Comparison of ENCODE assay signal across 13 cellular contexts in the genomic region with DNA sequence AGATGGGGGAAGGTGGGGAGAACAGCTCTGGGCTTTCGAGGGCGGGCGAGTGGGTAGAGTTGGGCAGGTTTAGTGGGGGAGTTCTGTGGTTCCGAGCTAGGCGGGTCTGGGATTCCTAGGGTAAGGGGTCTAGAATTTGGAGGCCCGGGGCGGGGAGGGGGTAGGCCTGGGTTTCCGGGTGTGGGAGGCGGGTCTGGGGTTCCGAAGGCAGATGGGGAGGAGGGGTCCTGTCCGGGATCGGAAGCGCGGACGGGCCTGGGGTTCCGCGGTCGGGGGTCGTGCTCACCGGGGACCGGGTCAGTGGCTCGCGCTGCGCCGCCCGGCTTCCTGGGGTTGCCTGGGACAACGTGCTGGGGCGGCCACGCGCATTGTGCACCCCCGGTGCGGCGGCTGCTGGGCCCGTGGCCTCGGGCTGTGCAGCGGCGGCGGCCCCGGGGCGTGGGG. TPM values are rescaled to one million over a fixed set of nuclear protein-coding genes. Genes with fewer than 3 reads are reported as not detected.
DNase-seq lines count a peak whose midpoint lies in the region; ATAC-seq and TF ChIP-seq lines count a peak whose summit lies in the region.
"Had no signal": no experiment of that assay in that cellular context is flagged by ENCODE, and none has a peak within 500 bp of the region (broad histone marks: within the 10 kb centered on the region; RNA-seq: fewer than 3 reads in every experiment).

A gene (minus strand): TSS at position 431 of the 444 bp plus-strand sequence.

- H3K36me3 ChIP-seq in HEK293 (ENCODE audit: control insufficient read depth in 2 of 2, insufficient read depth in 1 of 2, low read length in 2 of 2) (no peaks in the 10 kb centered on the region), adipocyte (ENCODE audit: control insufficient read depth, insufficient read depth, low read length, severe bottlenecking) (no peaks in the 10 kb centered on the region), lower lobe of right lung (no peaks in the 10 kb centered on the region), skeletal muscle satellite cell (ENCODE audit: insufficient read depth, low read length) (no peaks in the 10 kb centered on the region)

- ATAC-seq in lower lobe of right lung = no peak
- ATAC-seq in HG03460 (IDR thresholded peaks at IDR 0.05; ENCODE audit: unreplicated experiment) = no peak

- H3K4me2 ChIP-seq in skeletal muscle satellite cell (ENCODE audit: low read length) = peak within 1 kb of the TSS; percentile 47

- H3K4me3 ChIP-seq in HEK293 (ENCODE audit: low read depth, low read length) (no peak within 1 kb of the TSS), adipocyte (ENCODE audit: low read length) (peak within 1 kb of the TSS; percentile 47), lower lobe of right lung (peak within 1 kb of the TSS; percentile 17), skeletal muscle satellite cell (ENCODE audit: low read length) (no peak within 1 kb of the TSS)

- TF ChIP-seq CTCF in HEK293 (tag by site-specific recombination; IDR thresholded peaks at IDR 0.05) = no peak
- no peak for TF ChIP-seq CTCF in lower lobe of right lung (IDR thresholded peaks at IDR 0.05)

- DNase-seq in adipocyte (ENCODE audit: low read depth) (no peak), lower lobe of right lung (no peak), G401 (ENCODE audit: low spot score) (no peak), NCI-H1048 (lab: John Stamatoyannopoulos, UW) (no peak)
- DNase-seq in activated CD4-positive, alpha-beta T cell treated with anti-CD3 and anti-CD28 coated beads, Interleukin-2, amount 50 U/mL, for 4 hours = no peak
- DNase-seq: amniotic stem cell; CD4-positive, alpha-beta memory T cell; T-cell had no signal

- H3K9ac ChIP-seq in adipocyte (ENCODE audit: low read length) = no peak within 1 kb of the TSS
- no peak within 1 kb of the TSS for H3K9ac ChIP-seq in skeletal muscle satellite cell (ENCODE audit: low read depth, low read length)

- POLR2A ChIA-PET in HEK293 (lab: Yijun Ruan, JAX) = no interaction called here

- H3K27ac ChIP-seq in HEK293 (ENCODE audit: extremely low read depth, low read depth, low read length) = no peak within 1 kb of the TSS
- H3K27ac ChIP-seq in lower lobe of right lung = no peak within 1 kb of the TSS

- H3K4me1 ChIP-seq in HEK293 (ENCODE audit: control insufficient read depth, insufficient read depth, low read length) (no peaks in the 10 kb centered on the region), adipocyte (ENCODE audit: control insufficient read depth, insufficient read depth, low read length) (peaks cover 8% of the 10 kb centered on the region), lower lobe of right lung (peaks cover 9% of the 10 kb centered on the region), skeletal muscle satellite cell (ENCODE audit: control insufficient read depth, insufficient read depth, low read length) (no peaks in the 10 kb centered on the region)

- H3K27me3 ChIP-seq in adipocyte (replicated peaks; ENCODE audit: control insufficient read depth, insufficient read depth, low read length) = peaks cover 28% of the 10 kb centered on the region
- H3K27me3 ChIP-seq in lower lobe of right lung (ENCODE audit: low read depth) = peaks cover 24% of the 10 kb centered on the region
- H3K27me3 ChIP-seq in skeletal muscle satellite cell (ENCODE audit: control insufficient read depth, insufficient read depth, low read length) = peaks cover 36% of the 10 kb centered on the region

- H3K9me3 ChIP-seq in HEK293 (ENCODE audit: control insufficient read depth, insufficient read depth, low read depth, low read length) = no peaks in the 10 kb centered on the region
- peaks cover 12% of the 10 kb centered on the region for H3K9me3 ChIP-seq in adipocyte (ENCODE audit: control insufficient read depth, low read length)
- H3K9me3 ChIP-seq in lower lobe of right lung = peaks cover 9% of the 10 kb centered on the region
- no peaks in the 10 kb centered on the region for H3K9me3 ChIP-seq in skeletal muscle satellite cell (replicated peaks; ENCODE audit: low read length)

- intact Hi-C loops in lower lobe of right lung (cut with DNase I) = no loop called here

- CTCF ChIA-PET in HEK293 (lab: Yijun Ruan, JAX) = no interaction called here

- in situ Hi-C loops in G401 (cut with HindIII; ENCODE audit: low sequenced_read_pairs) = no loop called here

TF ChIP-seq in HEK293, 187 proteins besides CTCF, POLR2A, EP300 and RAD21:
- TF ChIP-seq, protein P1, sequence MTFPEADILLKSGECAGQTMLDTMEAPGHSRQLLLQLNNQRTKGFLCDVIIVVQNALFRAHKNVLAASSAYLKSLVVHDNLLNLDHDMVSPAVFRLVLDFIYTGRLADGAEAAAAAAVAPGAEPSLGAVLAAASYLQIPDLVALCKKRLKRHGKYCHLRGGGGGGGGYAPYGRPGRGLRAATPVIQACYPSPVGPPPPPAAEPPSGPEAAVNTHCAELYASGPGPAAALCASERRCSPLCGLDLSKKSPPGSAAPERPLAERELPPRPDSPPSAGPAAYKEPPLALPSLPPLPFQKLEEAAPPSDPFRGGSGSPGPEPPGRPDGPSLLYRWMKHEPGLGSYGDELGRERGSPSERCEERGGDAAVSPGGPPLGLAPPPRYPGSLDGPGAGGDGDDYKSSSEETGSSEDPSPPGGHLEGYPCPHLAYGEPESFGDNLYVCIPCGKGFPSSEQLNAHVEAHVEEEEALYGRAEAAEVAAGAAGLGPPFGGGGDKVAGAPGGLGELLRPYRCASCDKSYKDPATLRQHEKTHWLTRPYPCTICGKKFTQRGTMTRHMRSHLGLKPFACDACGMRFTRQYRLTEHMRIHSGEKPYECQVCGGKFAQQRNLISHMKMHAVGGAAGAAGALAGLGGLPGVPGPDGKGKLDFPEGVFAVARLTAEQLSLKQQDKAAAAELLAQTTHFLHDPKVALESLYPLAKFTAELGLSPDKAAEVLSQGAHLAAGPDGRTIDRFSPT (tag by site-specific recombination; IDR thresholded peaks at IDR 0.05) = no peak
- TF ChIP-seq SP2 (tag by site-specific recombination; IDR thresholded peaks at IDR 0.05) = peak; percentile 21; the same call in 1 of the 2 replicates
- TF ChIP-seq, protein P2, sequence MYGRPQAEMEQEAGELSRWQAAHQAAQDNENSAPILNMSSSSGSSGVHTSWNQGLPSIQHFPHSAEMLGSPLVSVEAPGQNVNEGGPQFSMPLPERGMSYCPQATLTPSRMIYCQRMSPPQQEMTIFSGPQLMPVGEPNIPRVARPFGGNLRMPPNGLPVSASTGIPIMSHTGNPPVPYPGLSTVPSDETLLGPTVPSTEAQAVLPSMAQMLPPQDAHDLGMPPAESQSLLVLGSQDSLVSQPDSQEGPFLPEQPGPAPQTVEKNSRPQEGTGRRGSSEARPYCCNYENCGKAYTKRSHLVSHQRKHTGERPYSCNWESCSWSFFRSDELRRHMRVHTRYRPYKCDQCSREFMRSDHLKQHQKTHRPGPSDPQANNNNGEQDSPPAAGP (tag by site-specific recombination; IDR thresholded peaks at IDR 0.05) = no peak
- TF ChIP-seq KLF16 (tag by site-specific recombination; IDR thresholded peaks at IDR 0.05) = no peak
- no peak for TF ChIP-seq MZF1 (tag by site-specific recombination; IDR thresholded peaks at IDR 0.05; ENCODE audit: borderline replicate concordance)
- no peak for TF ChIP-seq IKZF3 (tag by site-specific recombination; IDR thresholded peaks at IDR 0.05)
- no peak for TF ChIP-seq RBAK (tag by site-specific recombination; IDR thresholded peaks at IDR 0.05)
- TF ChIP-seq, protein P3, sequence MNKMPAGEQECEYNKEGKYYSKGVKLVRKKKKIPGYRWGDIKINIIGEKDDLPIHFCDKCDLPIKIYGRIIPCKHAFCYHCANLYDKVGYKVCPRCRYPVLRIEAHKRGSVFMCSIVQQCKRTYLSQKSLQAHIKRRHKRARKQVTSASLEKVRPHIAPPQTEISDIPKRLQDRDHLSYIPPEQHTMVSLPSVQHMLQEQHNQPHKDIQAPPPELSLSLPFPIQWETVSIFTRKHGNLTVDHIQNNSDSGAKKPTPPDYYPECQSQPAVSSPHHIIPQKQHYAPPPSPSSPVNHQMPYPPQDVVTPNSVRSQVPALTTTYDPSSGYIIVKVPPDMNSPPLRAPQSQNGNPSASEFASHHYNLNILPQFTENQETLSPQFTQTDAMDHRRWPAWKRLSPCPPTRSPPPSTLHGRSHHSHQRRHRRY (tag by site-specific recombination; IDR thresholded peaks at IDR 0.05) = no peak
- TF ChIP-seq EGR2 (tag by site-specific recombination; IDR thresholded peaks at IDR 0.05; ENCODE audit: low read depth) = 0 out of 2 replicates have a peak, but pooled peaks have one; percentile 32
- TF ChIP-seq ZNF248 (tag by site-specific recombination; IDR thresholded peaks at IDR 0.05) = no peak
- TF ChIP-seq ZNF555 (tag by site-specific recombination; conservative IDR thresholded peaks at IDR 0.05) = no peak
- TF ChIP-seq ZFHX2 (tag by site-specific recombination; conservative IDR thresholded peaks at IDR 0.05) = peak; percentile 45; the same call in 1 of the 2 replicates
- TF ChIP-seq, protein P4, sequence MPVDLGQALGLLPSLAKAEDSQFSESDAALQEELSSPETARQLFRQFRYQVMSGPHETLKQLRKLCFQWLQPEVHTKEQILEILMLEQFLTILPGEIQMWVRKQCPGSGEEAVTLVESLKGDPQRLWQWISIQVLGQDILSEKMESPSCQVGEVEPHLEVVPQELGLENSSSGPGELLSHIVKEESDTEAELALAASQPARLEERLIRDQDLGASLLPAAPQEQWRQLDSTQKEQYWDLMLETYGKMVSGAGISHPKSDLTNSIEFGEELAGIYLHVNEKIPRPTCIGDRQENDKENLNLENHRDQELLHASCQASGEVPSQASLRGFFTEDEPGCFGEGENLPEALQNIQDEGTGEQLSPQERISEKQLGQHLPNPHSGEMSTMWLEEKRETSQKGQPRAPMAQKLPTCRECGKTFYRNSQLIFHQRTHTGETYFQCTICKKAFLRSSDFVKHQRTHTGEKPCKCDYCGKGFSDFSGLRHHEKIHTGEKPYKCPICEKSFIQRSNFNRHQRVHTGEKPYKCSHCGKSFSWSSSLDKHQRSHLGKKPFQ (tag by site-specific recombination; IDR thresholded peaks at IDR 0.05) = no peak
- no peak for TF ChIP-seq ZNF596 (tag by site-specific recombination; IDR thresholded peaks at IDR 0.05)
- no peak for TF ChIP-seq ZNF571 (tag by site-specific recombination; IDR thresholded peaks at IDR 0.05)
- no peak for TF ChIP-seq ZNF146 (tag by site-specific recombination; IDR thresholded peaks at IDR 0.05)
- TF ChIP-seq ZNF529 (tag by site-specific recombination; IDR thresholded peaks at IDR 0.05; ENCODE audit: insufficient replicate concordance) = no peak
- no peak for TF ChIP-seq ZNF16 (tag by site-specific recombination; IDR thresholded peaks at IDR 0.05; ENCODE audit: low read depth)
- TF ChIP-seq ZNF132 (tag by site-specific recombination; IDR thresholded peaks at IDR 0.05; ENCODE audit: borderline replicate concordance) = no peak

RNA-seq across cellular contexts. Expression of the gene that starts here (rescaled TPM):
- not detected for total RNA-seq in lower lobe of right lung
- not detected in 2 replicates for total RNA-seq in skeletal muscle satellite cell (2012; rRNA removed)
- total RNA-seq in G401 (2014; rRNA removed; shearing (Covaris generic)) = not detected in 2 replicates
- total RNA-seq: CD4-positive, alpha-beta memory T cell; myocyte; skeletal muscle tissue; T-cell had no signal

Comparison
In these comparisons a context has a peak if more than half of its experiments do, and no peak if none do; other contexts are left out.
1. H3K4me3 ChIP-seq: peak in adipocyte (single experiment) and lower lobe of right lung (single experiment); none in HEK293 (single experiment) and skeletal muscle satellite cell (single experiment).